9 cellular contexts compared by ENCODE assay signal in genomic region chr6:215335-216034, GRCh38.
DNase-seq lines count a peak whose midpoint lies in the region; ATAC-seq and TF ChIP-seq lines count a peak whose summit lies in the region.
"Had no signal": no experiment of that assay in that cellular context is flagged by ENCODE, and none has a peak within 500 bp of the region (broad histone marks: within the 10 kb centered on the region; RNA-seq: fewer than 3 reads in every experiment).

No MANE protein-coding gene starts in this region.

- H3K27me3 ChIP-seq in smooth muscle cell (ENCODE audit: low read depth): peaks cover 24% of the 10 kb centered on the region

- no peak overlapping the region for H2AFZ ChIP-seq in smooth muscle cell (ENCODE audit: low read depth)

- H3K9ac ChIP-seq in smooth muscle cell (ENCODE audit: low read depth): no peak overlapping the region

- WGBS in smooth muscle cell (ENCODE audit: low lambda C conversion rate): 76% methylated on average over 11 of the region's 11 CpGs

- no peaks in the 10 kb centered on the region for H3K9me3 ChIP-seq in smooth muscle cell (replicated peaks; ENCODE audit: low read depth)

- H3K4me3 ChIP-seq in smooth muscle cell: no peak overlapping the region

- no peaks in the 10 kb centered on the region for H3K9me3 Mint-ChIP-seq in effector memory CD8-positive, alpha-beta T cell

- peaks cover 0 to 19% of the 10 kb centered on the region in 2 donors for H3K27me3 Mint-ChIP-seq in effector memory CD8-positive, alpha-beta T cell

- H3K4me1 Mint-ChIP-seq in effector memory CD8-positive, alpha-beta T cell (ENCODE audit: low read depth in 2 of 2): peaks cover 22 to 29% of the 10 kb centered on the region in 2 donors

- no peaks in the 10 kb centered on the region for H3F3A ChIP-seq in smooth muscle cell (ENCODE audit: low read depth)

- TF ChIP-seq POLR2A in erythroblast (IDR thresholded peaks at IDR 0.05; ENCODE audit: low read length): no peak

- H3K4me2 ChIP-seq in smooth muscle cell: no peak overlapping the region

- DNase-seq in LHCN-M2 (ENCODE audit: low read depth) (peak; percentile 50), smooth muscle cell (lab: John Stamatoyannopoulos, UW; ENCODE audit: unreplicated experiment) (no peak), erythroblast (lab: John Stamatoyannopoulos, UW) (no peak), NCI-H1436 treated with DMSO at 0.1 percent for 48 hours (lab: John Stamatoyannopoulos, UW) (no peak)
- DNase-seq in activated CD4-positive, alpha-beta T cell treated with anti-CD3 and anti-CD28 coated beads for 24 hours (ENCODE audit: low read depth in 2 of 2): peak; percentile 49 to 68
- DNase-seq in effector memory CD8-positive, alpha-beta T cell: peak; percentile 36 to 51 (median 44)
- peak; percentile 58 to 69 for DNase-seq in stimulated activated CD4-positive, alpha-beta T cell treated with anti-CD3 and anti-CD28 coated beads, Interleukin-4, amount 100 ng/mL, for 48 hours (ENCODE audit: low read depth in 2 of 2)
- DNase-seq: nucleus accumbens had no signal

- H4K20me1 ChIP-seq in smooth muscle cell (ENCODE audit: low read depth): no peaks in the 10 kb centered on the region

- peak overlapping the region; percentile 17 to 47 for H3K27ac Mint-ChIP-seq in effector memory CD8-positive, alpha-beta T cell

- no peak for TF ChIP-seq CTCF in smooth muscle cell (IDR thresholded peaks at IDR 0.05; ENCODE audit: borderline replicate concordance, insufficient read depth, poor library complexity, severe bottlenecking)

- H3K27ac ChIP-seq in smooth muscle cell (ENCODE audit: low read depth): no peak overlapping the region

- H3K79me2 ChIP-seq in smooth muscle cell (ENCODE audit: low read depth): no peaks in the 10 kb centered on the region

- no peaks in the 10 kb centered on the region for H3K36me3 ChIP-seq in smooth muscle cell (ENCODE audit: low read depth)

- ATAC-seq in effector memory CD8-positive, alpha-beta T cell (replicated peaks): peak; percentile 94
- no peak for ATAC-seq in HG02759 (IDR thresholded peaks at IDR 0.05; ENCODE audit: unreplicated experiment)

- peaks cover 2% of the 10 kb centered on the region for H3K36me3 Mint-ChIP-seq in effector memory CD8-positive, alpha-beta T cell (ENCODE audit: insufficient read depth)

- peak overlapping the region; percentile 39 to 44 for H3K4me3 Mint-ChIP-seq in effector memory CD8-positive, alpha-beta T cell

- H3K4me1 ChIP-seq in smooth muscle cell (ENCODE audit: low read depth): peaks cover 5% of the 10 kb centered on the region

Comparison
In these comparisons a context has a peak if more than half of its experiments do, and no peak if none do; other contexts are left out.
1. DNase-seq: peak in LHCN-M2 (single experiment), activated CD4-positive, alpha-beta T cell treated with anti-CD3 and anti-CD28 coated beads for 24 hours (2 of 2), effector memory CD8-positive, alpha-beta T cell (3 of 3) and stimulated activated CD4-positive, alpha-beta T cell treated with anti-CD3 and anti-CD28 coated beads, Interleukin-4, amount 100 ng/mL, for 48 hours (2 of 2); none in smooth muscle cell (single experiment), erythroblast (0 of 2) and NCI-H1436 treated with DMSO at 0.1 percent for 48 hours (single experiment).